ENCODE assay signal across 10 cellular contexts in the genomic region with DNA sequence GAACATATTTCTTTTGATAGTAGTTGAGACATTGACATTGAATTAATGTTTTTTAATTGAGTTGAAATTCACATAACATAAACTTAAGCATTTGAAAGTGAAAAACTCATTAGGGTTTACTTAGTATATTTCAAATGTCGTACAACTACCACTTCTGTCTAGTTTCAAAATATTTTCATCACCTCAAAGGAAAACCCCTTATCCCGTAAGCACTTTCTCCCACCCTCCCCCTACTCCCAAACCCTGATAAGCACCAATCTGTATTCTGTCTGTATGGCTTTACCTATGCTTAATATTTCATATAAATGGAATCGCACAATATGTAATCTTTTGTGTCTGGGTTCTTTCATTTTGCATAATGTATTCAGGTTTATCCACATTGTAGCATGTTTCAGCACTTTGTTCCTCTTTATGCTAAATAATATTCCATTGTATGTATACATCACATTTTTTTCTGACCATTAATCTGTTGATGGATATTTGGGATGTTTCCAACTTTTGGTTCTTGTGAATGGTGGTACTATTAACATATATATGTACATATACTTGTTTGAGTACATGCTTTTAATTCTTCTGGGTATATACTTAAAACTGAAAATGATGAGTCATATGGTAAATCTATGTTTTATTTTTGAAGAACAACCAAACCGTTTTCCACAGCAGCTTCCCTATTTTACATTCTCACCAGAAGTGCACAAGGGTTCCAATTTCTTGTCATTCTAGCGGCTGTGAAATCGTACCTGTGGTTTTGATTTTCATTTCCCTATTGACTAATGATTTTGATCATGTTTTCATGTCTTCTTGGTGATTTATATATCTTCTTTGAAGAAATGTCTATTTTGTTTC. TPM values are rescaled to one million over a fixed set of nuclear protein-coding genes. Genes with fewer than 3 reads are reported as not detected.
DNase-seq lines count a peak whose midpoint lies in the region; ATAC-seq and TF ChIP-seq lines count a peak whose summit lies in the region.
"Had no signal": no experiment of that assay in that cellular context is flagged by ENCODE, and none has a peak within 500 bp of the region (broad histone marks: within the 10 kb centered on the region; RNA-seq: fewer than 3 reads in every experiment).

No MANE protein-coding gene starts in this region.

- no peak overlapping the region for H3K27ac ChIP-seq in mesendoderm (ENCODE audit: low read depth, low read length)

- H3K4me3 ChIP-seq in mesendoderm (ENCODE audit: low read length): no peak overlapping the region
- no peak overlapping the region for H3K4me3 ChIP-seq in BE2C (ENCODE audit: low read depth, low read length)

- no peak for TF ChIP-seq CTCF in BE2C (IDR thresholded peaks at IDR 0.05; ENCODE audit: low read depth, low read length)

- H4K8ac ChIP-seq in mesendoderm (ENCODE audit: low read depth, low read length): no peak overlapping the region

- H3K9me3 ChIP-seq in BE2C: no peaks in the 10 kb centered on the region

- H3K79me1 ChIP-seq in mesendoderm (ENCODE audit: low read length): no peaks in the 10 kb centered on the region

- H2BK120ac ChIP-seq in mesendoderm (ENCODE audit: low read depth, low read length): no peak overlapping the region

- H2AK5ac ChIP-seq in mesendoderm (ENCODE audit: low read length): no peak overlapping the region

- no peaks in the 10 kb centered on the region for H3K36me3 ChIP-seq in mesendoderm (ENCODE audit: control insufficient read depth, insufficient read depth, low read length)
- no peaks in the 10 kb centered on the region for H3K36me3 ChIP-seq in BE2C

- ATAC-seq in GM18499 (IDR thresholded peaks at IDR 0.05; ENCODE audit: insufficient read depth, unreplicated experiment) (peak; percentile 55), GM21381 (IDR thresholded peaks at IDR 0.05; ENCODE audit: unreplicated experiment) (peak; percentile 65), HG03103 (IDR thresholded peaks at IDR 0.05; ENCODE audit: low read depth, unreplicated experiment) (peak; percentile 75)

- H2BK5ac ChIP-seq in mesendoderm (ENCODE audit: low read length): no peak overlapping the region

- H3K9ac ChIP-seq in mesendoderm (ENCODE audit: low read length): no peak overlapping the region

- DNase-seq in RPMI8226 (peak; percentile 23), DMS153 treated with DMSO at 0.1 percent for 48 hours (lab: John Stamatoyannopoulos, UW; ENCODE audit: unreplicated experiment) (no peak), RKO (ENCODE audit: low spot score) (no peak), mesendoderm (no peak), BE2C (no peak)
- DNase-seq: DMS53, NCI-H2029 treated with DMSO at 0.1 percent for 48 hours had no signal

- H3K27me3 ChIP-seq in mesendoderm (ENCODE audit: insufficient read depth, low read length, poor library complexity) (no peaks in the 10 kb centered on the region), BE2C (peaks cover 46% of the 10 kb centered on the region)

- no CpG with 5 or more reads among the region's 6 CpGs for WGBS in mesendoderm (ENCODE audit: extremely low coverage, insufficient coverage, low lambda C conversion rate)

- no peak overlapping the region for H2BK15ac ChIP-seq in mesendoderm (replicated peaks; ENCODE audit: low read depth)

- H3K4me1 ChIP-seq in mesendoderm (ENCODE audit: control insufficient read depth, low read depth, low read length) (no peaks in the 10 kb centered on the region), BE2C (no peaks in the 10 kb centered on the region)

- H3K4ac ChIP-seq in mesendoderm (ENCODE audit: low read depth, low read length): no peak overlapping the region

- H4K5ac ChIP-seq in mesendoderm (ENCODE audit: low read length): no peak overlapping the region

- no peak overlapping the region for H3K18ac ChIP-seq in mesendoderm (ENCODE audit: low read length)

- no peak overlapping the region for H3K23ac ChIP-seq in mesendoderm (ENCODE audit: low read length)

- no peaks in the 10 kb centered on the region for H3K79me2 ChIP-seq in mesendoderm (ENCODE audit: control insufficient read depth, insufficient read depth, low read length)

- H3K56ac ChIP-seq in mesendoderm (ENCODE audit: low read length): no peak overlapping the region

- H3K4me2 ChIP-seq in mesendoderm (ENCODE audit: low read length): no peak overlapping the region

RNA-seq across cellular contexts. Expression of a gene that starts 6.3 kb away (rescaled TPM):
- polyA plus RNA-seq in mesendoderm (2013, experiment 1 of 2): 33.4 TPM
- 35.9 TPM for polyA plus RNA-seq in mesendoderm (2013, experiment 2 of 2)
- 51.4 TPM for polyA plus RNA-seq in BE2C (2012; ENCODE audit: insufficient read depth, insufficient read length, low read depth)
